18 cellular contexts compared by ENCODE assay signal in the genomic region with DNA sequence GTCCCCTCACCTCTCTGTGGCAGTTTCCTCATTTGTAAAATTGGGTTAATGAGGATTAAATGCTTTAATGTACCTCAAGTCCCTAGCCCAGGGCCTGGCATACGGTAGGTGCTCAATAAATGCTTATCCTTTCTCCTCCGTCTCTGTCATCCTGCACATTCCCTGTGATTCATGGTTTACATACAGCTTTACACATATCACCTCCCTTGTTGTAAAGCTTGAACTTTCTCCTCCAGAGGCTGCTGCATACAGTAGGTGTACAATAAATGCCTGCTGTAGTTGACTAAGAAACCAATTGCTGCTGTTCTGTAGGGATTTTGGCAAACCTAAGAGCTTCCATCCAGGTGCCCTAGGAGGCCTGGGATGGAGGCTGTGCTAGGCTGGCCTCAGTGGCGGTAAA. TPM values are rescaled to one million over a fixed set of nuclear protein-coding genes. Genes with fewer than 3 reads are reported as not detected.
DNase-seq lines count a peak whose midpoint lies in the region; ATAC-seq and TF ChIP-seq lines count a peak whose summit lies in the region.
"Had no signal": no experiment of that assay in that cellular context is flagged by ENCODE, and none has a peak within 500 bp of the region (broad histone marks: within the 10 kb centered on the region; RNA-seq: fewer than 3 reads in every experiment).

No MANE protein-coding gene starts in this region.

- H4K8ac ChIP-seq in IMR-90 (ENCODE audit: low read depth in 2 of 2, low read length in 2 of 2) = no peak overlapping the region

- no peak overlapping the region for H3K4ac ChIP-seq in IMR-90 (ENCODE audit: low read depth, low read length)

- no peak overlapping the region for H3K18ac ChIP-seq in IMR-90 (ENCODE audit: low read depth, low read length)

- H3K36me3 Mint-ChIP-seq in type B pancreatic cell = no peaks in the 10 kb centered on the region

- no peak overlapping the region for H2AFZ ChIP-seq in IMR-90 (replicated peaks; ENCODE audit: low read length, poor library complexity)
- H2AFZ ChIP-seq: GM23248 had no signal

- peaks cover 13% of the 10 kb centered on the region for H3K4me1 Mint-ChIP-seq in type B pancreatic cell (ENCODE audit: unreplicated experiment)

- no peak for DNase-seq in IMR-90
- no peak for DNase-seq in transverse colon
- no peak for DNase-seq in GM13977 (ENCODE audit: low spot score)
- DNase-seq in type B pancreatic cell (ENCODE audit: extremely low spot score, unreplicated experiment) = no peak
- DNase-seq: GF-D8, Kasumi-1, NCI-H1048, NCI-H1417 treated with DMSO at 0.1 percent for 48 hours, NCI-H187, NCI-H526 treated with DMSO at 0.1 percent for 48 hours, OCI-M1 had no signal

- CTCF ChIA-PET in IMR-90 (lab: Yijun Ruan, JAX) = no interaction called here

- H3K36me3 ChIP-seq in IMR-90 (ENCODE audit: control insufficient read depth, insufficient read depth, low read length) (no peaks in the 10 kb centered on the region), gastroesophageal sphincter (no peaks in the 10 kb centered on the region), skeletal muscle tissue (ENCODE audit: control insufficient read depth in 3 of 3, insufficient read depth in 3 of 3, low read length in 3 of 3) (no peaks in the 10 kb centered on the region), transverse colon (no peaks in the 10 kb centered on the region)
- H3K36me3 ChIP-seq: BE2C, HAP-1, SJSA1 had no signal

- no peak overlapping the region for H2AK9ac ChIP-seq in IMR-90 (replicated peaks; ENCODE audit: low read depth, low read length, poor library complexity)

- in situ Hi-C loops in IMR-90 (cut with MboI; ENCODE audit: low sequenced_read_pairs) (no loop called here), transverse colon (cut with MboI; ENCODE audit: low pct_ligation_motif_present in 1 of 4, low pct_unique_long_range_greater_than_20kb in 1 of 4, low sequenced_read_pairs in 3 of 4) (no loop called here), GM13977 (cut with MboI; ENCODE audit: low pct_unique_long_range_greater_than_20kb, low sequenced_read_pairs, unreplicated experiment) (no loop called here)

- no peak overlapping the region for H2BK120ac ChIP-seq in IMR-90 (ENCODE audit: low read depth, low read length)

- no peak overlapping the region for H3K56ac ChIP-seq in IMR-90 (ENCODE audit: extremely low read depth, insufficient read depth, low read length)

- H3K14ac ChIP-seq in IMR-90 (replicated peaks; ENCODE audit: low read depth, low read length) = 0 out of 2 replicates have a peak overlapping the region, but pooled peaks have one; percentile 3

- H3K9ac ChIP-seq in IMR-90 (ENCODE audit: low read depth, low read length) (no peak overlapping the region), skeletal muscle tissue (ENCODE audit: low read depth in 1 of 3, low read length in 3 of 3) (no peak overlapping the region)
- H3K9ac ChIP-seq: GM23248 had no signal

- dilution Hi-C loops in IMR-90 (cut with HindIII; ENCODE audit: low sequenced_read_pairs, unreplicated experiment) = no loop called here

- H2AK5ac ChIP-seq in IMR-90 (ENCODE audit: low read depth, low read length) = no peak overlapping the region; the same call in 1 of the 2 replicates

- ATAC-seq in IMR-90 (ENCODE audit: low read depth) (no peak), gastroesophageal sphincter (no peak), GM19351 (IDR thresholded peaks at IDR 0.05; ENCODE audit: unreplicated experiment) (no peak)

- BruUV-seq in IMR-90 (replicated peaks; lab: Mats Ljungman, UMichigan) = no TSS peak

- peaks cover 29% of the 10 kb centered on the region for H3K4me1 ChIP-seq in IMR-90 (ENCODE audit: control insufficient read depth, insufficient read depth, low read length)
- peaks cover 0 to 73% (median 22%) of the 10 kb centered on the region in 3 donors for H3K4me1 ChIP-seq in gastroesophageal sphincter
- peaks cover 21 to 56% (median 24%) of the 10 kb centered on the region in 3 donors for H3K4me1 ChIP-seq in skeletal muscle tissue (ENCODE audit: control insufficient read depth in 3 of 3, insufficient read depth in 3 of 3, low read length in 3 of 3)
- H3K4me1 ChIP-seq in transverse colon = peaks cover 19 to 48% (median 29%) of the 10 kb centered on the region in 4 donors

- H3K9me3 ChIP-seq in IMR-90 (ENCODE audit: control insufficient read depth, insufficient read depth, low read length) = no peaks in the 10 kb centered on the region
- H3K9me3 ChIP-seq in gastroesophageal sphincter = no peaks in the 10 kb centered on the region
- no peaks in the 10 kb centered on the region for H3K9me3 ChIP-seq in skeletal muscle tissue (ENCODE audit: control insufficient read depth in 3 of 3, low read length in 3 of 3)
- H3K9me3 ChIP-seq in transverse colon = no peaks in the 10 kb centered on the region
- H3K9me3 ChIP-seq: BE2C, HAP-1, SJSA1 had no signal

- no peak for TF ChIP-seq RAD21 in IMR-90 (IDR thresholded peaks at IDR 0.05; ENCODE audit: low read length)

- no peak overlapping the region for H2BK5ac ChIP-seq in IMR-90 (ENCODE audit: low read depth, low read length, poor library complexity, severe bottlenecking)

- peaks cover 6% of the 10 kb centered on the region for H3K27me3 Mint-ChIP-seq in type B pancreatic cell

- no peak overlapping the region for H3K27ac ChIP-seq in IMR-90 (ENCODE audit: insufficient read depth, low read length)
- peak overlapping the region; percentile 88 to 92 (median 90) for H3K27ac ChIP-seq in gastroesophageal sphincter
- H3K27ac ChIP-seq in skeletal muscle tissue (ENCODE audit: low read depth, low read length) = peak overlapping the region; percentile 12
- peak overlapping the region; percentile 83 to 96 (median 86) for H3K27ac ChIP-seq in transverse colon
- H3K27ac ChIP-seq: GM23248, SJSA1 had no signal

- H3K4me2 ChIP-seq in IMR-90 (ENCODE audit: low read depth, low read length) = no peak overlapping the region

- no peak overlapping the region for H3K23ac ChIP-seq in IMR-90 (ENCODE audit: low read depth, low read length)

- no peaks in the 10 kb centered on the region for H3K27me3 ChIP-seq in IMR-90 (ENCODE audit: control insufficient read depth, insufficient read depth, low read length)
- H3K27me3 ChIP-seq in gastroesophageal sphincter = no peaks in the 10 kb centered on the region
- peaks cover 0 to 6% (median 0%) of the 10 kb centered on the region in 3 donors for H3K27me3 ChIP-seq in skeletal muscle tissue (ENCODE audit: control insufficient read depth in 3 of 3, insufficient read depth in 3 of 3, low read length in 3 of 3)
- H3K27me3 ChIP-seq in transverse colon = peaks cover 9% of the 10 kb centered on the region
- H3K27me3 ChIP-seq: BE2C, SJSA1 had no signal

- no peak overlapping the region for H3K4me3 Mint-ChIP-seq in type B pancreatic cell

- H4K5ac ChIP-seq in IMR-90 (ENCODE audit: low read depth, low read length) = no peak overlapping the region

- no peaks in the 10 kb centered on the region for H3K9me3 Mint-ChIP-seq in type B pancreatic cell

- TF ChIP-seq CTCF in IMR-90 (conservative IDR thresholded peaks at IDR 0.05; ENCODE audit: low read depth, low read length) = no peak
- no peak for TF ChIP-seq CTCF in gastroesophageal sphincter (IDR thresholded peaks at IDR 0.05)
- no peak for TF ChIP-seq CTCF in transverse colon (IDR thresholded peaks at IDR 0.05)
- no peak for TF ChIP-seq CTCF in GM13977 (IDR thresholded peaks at IDR 0.05; ENCODE audit: extremely low read depth, insufficient read depth, missing control alignments)
- no peak for TF ChIP-seq CTCF in type B pancreatic cell (conservative IDR thresholded peaks at IDR 0.05)

- no peak for TF ChIP-seq POLR2A in IMR-90 (IDR thresholded peaks at IDR 0.05; ENCODE audit: low read depth, low read length)
- TF ChIP-seq POLR2A in gastroesophageal sphincter (IDR thresholded peaks at IDR 0.05) = no peak
- TF ChIP-seq POLR2A in transverse colon (IDR thresholded peaks at IDR 0.05) = no peak

- no peak overlapping the region for H2BK15ac ChIP-seq in IMR-90 (ENCODE audit: low read depth, low read length)

- peaks cover 7% of the 10 kb centered on the region for H4K20me1 ChIP-seq in IMR-90 (ENCODE audit: insufficient read depth, low read length)

- H3K27ac Mint-ChIP-seq in type B pancreatic cell = no peak overlapping the region

- no peak overlapping the region for H2BK20ac ChIP-seq in IMR-90 (ENCODE audit: low read depth, low read length)

- WGBS in IMR-90 (ENCODE audit: extremely low coverage in 2 of 2, insufficient read length in 1 of 2), 2 experiments = no CpG with 5 or more reads among the region's 3 CpGs
- WGBS in gastroesophageal sphincter (ENCODE audit: low coverage in 1 of 2), 2 donors = 89 to 100% methylated on average over 1 to 3 of the region's 3 CpGs
- WGBS in transverse colon (ENCODE audit: low coverage in 1 of 2), 2 donors = 58 to 85% methylated on average over 2 to 3 of the region's 3 CpGs

- TF ChIP-seq EP300 in gastroesophageal sphincter (IDR thresholded peaks at IDR 0.05) (no peak), transverse colon (IDR thresholded peaks at IDR 0.05; ENCODE audit: low read depth) (no peak)

- H3K79me1 ChIP-seq in IMR-90 (ENCODE audit: low read depth in 1 of 2, low read length in 2 of 2) = peaks cover 0 to 21% of the 10 kb centered on the region in 2 experiments; a peak in 2 of 4 replicates

- intact Hi-C loops in IMR-90 (cut with micrococcal nuclease) = no loop called here
- intact Hi-C loops in transverse colon (cut with DNase I; ENCODE audit: low total_unique reads) = no loop called here

- H3K4me3 ChIP-seq in IMR-90 (ENCODE audit: insufficient read depth, low read depth, low read length) = no peak overlapping the region
- H3K4me3 ChIP-seq in gastroesophageal sphincter = no peak overlapping the region
- H3K4me3 ChIP-seq in skeletal muscle tissue (ENCODE audit: low read length in 3 of 3) = no peak overlapping the region
- no peak overlapping the region for H3K4me3 ChIP-seq in transverse colon
- H3K4me3 ChIP-seq: GM23248, HAP-1, SJSA1 had no signal

- H3K9me1 ChIP-seq in IMR-90 (ENCODE audit: insufficient read depth, low read length) = peaks cover 20% of the 10 kb centered on the region

- H4K91ac ChIP-seq in IMR-90 (ENCODE audit: insufficient read depth, low read depth, low read length) = no peak overlapping the region

- POLR2A ChIA-PET in IMR-90 (lab: Charles Lee; ENCODE audit: unreplicated experiment) = no interaction called here

TF ChIP-seq in IMR-90, 13 proteins besides CTCF, POLR2A, EP300 and RAD21 (continues in another document):
- TF ChIP-seq CEBPB (IDR thresholded peaks at IDR 0.05; ENCODE audit: low read depth, low read length) = no peak
- no peak for TF ChIP-seq MAFK (IDR thresholded peaks at IDR 0.05; ENCODE audit: low read depth, low read length)

RNA-seq across cellular contexts. Expression of gene CSPG4, which starts 1.5 kb away (rescaled TPM):
- 12.4 and 14.7 TPM in 2 replicates for total RNA-seq in IMR-90 (2012; rRNA removed)
- 28.4 and 35.6 TPM in 2 replicates for polyA plus RNA-seq in IMR-90 (2012; rRNA removed)
- 15.6 and 23.3 TPM in 2 replicates for polyA plus RNA-seq in IMR-90 (2012; cell fraction: cytosol; rRNA removed)
- 24.1 and 69.4 TPM in 2 replicates for polyA plus RNA-seq in IMR-90 (2012; cell fraction: nucleus; rRNA removed; ENCODE audit: low replicate concordance)
- 100 to 1,000 TPM in 3 of 4 donors, 10 to 100 TPM in 1; 98.7 to 396 (median 151) TPM for total RNA-seq in gastroesophageal sphincter
- total RNA-seq in skeletal muscle tissue = 71.5 TPM
- total RNA-seq in transverse colon = 10 to 100 TPM; 11.2 to 60.9 (median 31.3) TPM
- total RNA-seq in type B pancreatic cell (ENCODE audit: low replicate concordance) = 0.19 and 7.3 TPM in 2 replicates
